ENCODE assay signal across 9 cellular contexts in genomic region chr1:2821970-2822620, GRCh38. TPM values are rescaled to one million over a fixed set of nuclear protein-coding genes. Genes with fewer than 3 reads are reported as not detected.
DNase-seq lines count a peak whose midpoint lies in the region; ATAC-seq and TF ChIP-seq lines count a peak whose summit lies in the region.
"Had no signal": no experiment of that assay in that cellular context is flagged by ENCODE, and none has a peak within 500 bp of the region (broad histone marks: within the 10 kb centered on the region; RNA-seq: fewer than 3 reads in every experiment).

No MANE protein-coding gene starts in this region.

- H4K5ac ChIP-seq in H9 (ENCODE audit: insufficient read length, low read depth, low read length): no peak overlapping the region

- TF ChIP-seq RAD21 in liver (IDR thresholded peaks at IDR 0.05): peak in 1 of 2 donors; percentile 77

- no peaks in the 10 kb centered on the region for H3K36me3 ChIP-seq in liver (ENCODE audit: control insufficient read depth in 4 of 4, insufficient read depth in 3 of 4, low read depth in 1 of 4, low read length in 3 of 4)

- H2BK20ac ChIP-seq in H9 (ENCODE audit: low read depth, low read length, poor library complexity, severe bottlenecking): no peak overlapping the region

- H3T11ph ChIP-seq in H9 (ENCODE audit: low read length): no peak overlapping the region

- TF ChIP-seq CTCF in GM10266 (IDR thresholded peaks at IDR 0.05; ENCODE audit: control insufficient read depth, insufficient read depth, low read depth, missing control alignments): peak; percentile 46
- TF ChIP-seq CTCF in liver (IDR thresholded peaks at IDR 0.05; ENCODE audit: low read depth, low read length, missing input control): peak; percentile 55
- TF ChIP-seq CTCF in H9 (conservative IDR thresholded peaks at IDR 0.05): no peak; the same call in 2 of the 3 replicates

- H2BK5ac ChIP-seq in H9 (ENCODE audit: insufficient read length, low read length): no peak overlapping the region

- H3K9ac ChIP-seq in liver (ENCODE audit: low read depth in 1 of 2, low read length in 2 of 2) (no peak overlapping the region), H9 (ENCODE audit: extremely low read depth, insufficient read length, low read length) (no peak overlapping the region)

- no peak overlapping the region for H3K4me3 ChIP-seq in liver (ENCODE audit: low read depth in 1 of 3, low read length in 3 of 3)

- no peak overlapping the region for H2AK5ac ChIP-seq in H9 (ENCODE audit: insufficient read length, low read length)

- H3K9me3 ChIP-seq in liver (ENCODE audit: control insufficient read depth in 4 of 4, low read length in 3 of 4) (no peaks in the 10 kb centered on the region), H9 (ENCODE audit: control insufficient read depth, low read depth, low read length) (peaks cover 96% of the 10 kb centered on the region)

- no peak overlapping the region for H3K27ac Mint-ChIP-seq in stimulated activated naive CD8-positive, alpha-beta T cell treated with anti-CD3 and anti-CD28 coated beads, Interleukin-15, amount 100 ng/mL, for 72 hours
- H3K27ac Mint-ChIP-seq in H9: no peak overlapping the region

- H3K23ac ChIP-seq in H9 (ENCODE audit: insufficient read length, low read depth, low read length): no peak overlapping the region

- H2BK15ac ChIP-seq in H9 (ENCODE audit: low read depth, low read length): no peak overlapping the region

- peaks cover 0 to 32% (median 13%) of the 10 kb centered on the region in 3 experiments; a peak in 6 of 7 replicates for H3K36me3 Mint-ChIP-seq in H9 (ENCODE audit: insufficient read depth in 1 of 3, low read depth in 3 of 3)

- WGBS in liver: 25% methylated on average over 29 of the region's 29 CpGs
- WGBS in H9 (ENCODE audit: extremely low coverage, insufficient read length, low lambda C conversion rate): no CpG with 5 or more reads among the region's 29 CpGs

- H3K4me1 ChIP-seq in liver (ENCODE audit: control insufficient read depth in 4 of 4, insufficient read depth in 4 of 4, low read length in 3 of 4) (peaks cover 0 to 3% (median 0%) of the 10 kb centered on the region in 4 donors), H9 (ENCODE audit: insufficient read depth, low read length) (no peaks in the 10 kb centered on the region)

- H3K27me3 ChIP-seq in liver (ENCODE audit: control insufficient read depth in 4 of 4, insufficient read depth in 4 of 4, low read length in 3 of 4) (peaks cover 0 to 6% (median under 1%) of the 10 kb centered on the region in 4 donors), H9 (ENCODE audit: insufficient read depth, low read length) (no peaks in the 10 kb centered on the region)

- H3K79me2 ChIP-seq in H9 (ENCODE audit: insufficient read depth, low read length): no peaks in the 10 kb centered on the region

- no peak overlapping the region for H4K91ac ChIP-seq in H9 (ENCODE audit: insufficient read length, low read depth, low read length)

- peaks cover 0 to 4% of the 10 kb centered on the region in 2 donors for H3K9me3 Mint-ChIP-seq in stimulated activated naive CD8-positive, alpha-beta T cell treated with anti-CD3 and anti-CD28 coated beads, Interleukin-15, amount 100 ng/mL, for 72 hours
- peaks cover 20 to 91% of the 10 kb centered on the region in 2 experiments for H3K9me3 Mint-ChIP-seq in H9

- H3K27me3 Mint-ChIP-seq in stimulated activated naive CD8-positive, alpha-beta T cell treated with anti-CD3 and anti-CD28 coated beads, Interleukin-15, amount 100 ng/mL, for 72 hours: peaks cover 22% of the 10 kb centered on the region
- peaks cover 5% of the 10 kb centered on the region for H3K27me3 Mint-ChIP-seq in H9 (ENCODE audit: low read depth)

- H3K14ac ChIP-seq in H9 (ENCODE audit: insufficient read depth, low read length): no peak overlapping the region

- ATAC-seq in stimulated activated naive CD8-positive, alpha-beta T cell treated with anti-CD3 and anti-CD28 coated beads, Interleukin-15, amount 100 ng/mL, for 72 hours: peak; percentile 77
- ATAC-seq in HG03159 (IDR thresholded peaks at IDR 0.05; ENCODE audit: unreplicated experiment) (no peak), GM21447 (IDR thresholded peaks at IDR 0.05; ENCODE audit: unreplicated experiment) (no peak)

- no peak overlapping the region for H3K27ac ChIP-seq in liver (ENCODE audit: low read depth in 1 of 2, low read length in 2 of 2)
- H3K27ac ChIP-seq in H9 (ENCODE audit: insufficient read length, low read depth, low read length): no peak overlapping the region

- H4K20me1 ChIP-seq in H9 (ENCODE audit: control insufficient read depth, insufficient read depth, insufficient read length): no peaks in the 10 kb centered on the region

- no peak overlapping the region for H2AFZ ChIP-seq in H9 (ENCODE audit: low read length)

- H3K4me2 ChIP-seq in H9 (ENCODE audit: insufficient read depth, insufficient read length, low read length): no peak overlapping the region

- no peak overlapping the region for H3K18ac ChIP-seq in H9 (ENCODE audit: insufficient read length, low read depth, low read length)

- H3K4me3 Mint-ChIP-seq in stimulated activated naive CD8-positive, alpha-beta T cell treated with anti-CD3 and anti-CD28 coated beads, Interleukin-15, amount 100 ng/mL, for 72 hours: no peak overlapping the region
- H3K4me3 Mint-ChIP-seq in H9: no peak overlapping the region

- no peak for DNase-seq in GM10266 (ENCODE audit: extremely low spot score)
- peak; percentile 11 for DNase-seq in NCI-H2171 treated with DMSO at 0.1 percent for 48 hours (lab: John Stamatoyannopoulos, UW)
- peak; percentile 74 for DNase-seq in activated effector memory CD4-positive, alpha-beta T cell treated with anti-CD3 and anti-CD28 coated beads, Interleukin-2, amount 50 U/mL, for 16 hours
- DNase-seq in stimulated activated naive CD8-positive, alpha-beta T cell treated with anti-CD3 and anti-CD28 coated beads, Interleukin-15, amount 100 ng/mL, for 72 hours: peak; percentile 45 to 49
- no peak for DNase-seq in H9
- DNase-seq: IMR-90 had no signal

- no peak overlapping the region for H2BK120ac ChIP-seq in H9 (ENCODE audit: low read depth, low read length, poor library complexity, severe bottlenecking)

- H2BK12ac ChIP-seq in H9 (ENCODE audit: insufficient read length, low read depth, low read length): no peak overlapping the region

- no peak overlapping the region for H4K8ac ChIP-seq in H9 (replicated peaks; ENCODE audit: insufficient read length, low read depth, low read length)

- no peaks in the 10 kb centered on the region for H3K23me2 ChIP-seq in H9 (ENCODE audit: insufficient read length, low read depth, low read length, poor library complexity, severe bottlenecking)

- H3K56ac ChIP-seq in H9 (ENCODE audit: insufficient read length, low read depth, low read length): no peak overlapping the region

- H3K79me1 ChIP-seq in H9 (ENCODE audit: insufficient read depth, low read depth, low read length, poor library complexity, severe bottlenecking): no peaks in the 10 kb centered on the region

- H3K4ac ChIP-seq in H9 (ENCODE audit: low read depth, low read length): no peak overlapping the region

- H3K4me1 Mint-ChIP-seq in stimulated activated naive CD8-positive, alpha-beta T cell treated with anti-CD3 and anti-CD28 coated beads, Interleukin-15, amount 100 ng/mL, for 72 hours: peaks cover 7% of the 10 kb centered on the region
- H3K4me1 Mint-ChIP-seq in H9: no peaks in the 10 kb centered on the region

TF ChIP-seq in liver, 16 proteins besides CTCF, POLR2A, EP300 and RAD21 (continues in another document):
- no peak for TF ChIP-seq GABPA (IDR thresholded peaks at IDR 0.05 in 1 of 2, conservative IDR thresholded peaks at IDR 0.05 in 1 of 2)
- no peak for TF ChIP-seq REST (IDR thresholded peaks at IDR 0.05)
- TF ChIP-seq EGR1 (IDR thresholded peaks at IDR 0.05; ENCODE audit: low read depth in 2 of 2): no peak
- no peak for TF ChIP-seq TAF1 (conservative IDR thresholded peaks at IDR 0.05)
- no peak for TF ChIP-seq JUND (IDR thresholded peaks at IDR 0.05)
- TF ChIP-seq HNF4G (IDR thresholded peaks at IDR 0.05): no peak
- no peak for TF ChIP-seq ATF3 (IDR thresholded peaks at IDR 0.05)
- no peak for TF ChIP-seq MAX (IDR thresholded peaks at IDR 0.05)

RNA-seq across cellular contexts. Expression of gene TTC34, which starts 20.6 kb away (rescaled TPM):
- total RNA-seq in liver (under 1 TPM in 1 of 2 donors, not detected in 1; 0.25 TPM), H9 (2021) (0.92 and 1.0 TPM in 2 replicates)
- under 1 TPM; 0.01 to 0.08 TPM for polyA plus RNA-seq in liver

Comparison
In these comparisons a context has a peak if more than half of its experiments do, and no peak if none do; other contexts are left out.
1. DNase-seq: peak in NCI-H2171 treated with DMSO at 0.1 percent for 48 hours (single experiment), activated effector memory CD4-positive, alpha-beta T cell treated with anti-CD3 and anti-CD28 coated beads, Interleukin-2, amount 50 U/mL, for 16 hours (single experiment) and stimulated activated naive CD8-positive, alpha-beta T cell treated with anti-CD3 and anti-CD28 coated beads, Interleukin-15, amount 100 ng/mL, for 72 hours (2 of 2); none in GM10266 (single experiment) and H9 (single experiment).